9 cellular contexts compared by ENCODE assay signal in the genomic region with DNA sequence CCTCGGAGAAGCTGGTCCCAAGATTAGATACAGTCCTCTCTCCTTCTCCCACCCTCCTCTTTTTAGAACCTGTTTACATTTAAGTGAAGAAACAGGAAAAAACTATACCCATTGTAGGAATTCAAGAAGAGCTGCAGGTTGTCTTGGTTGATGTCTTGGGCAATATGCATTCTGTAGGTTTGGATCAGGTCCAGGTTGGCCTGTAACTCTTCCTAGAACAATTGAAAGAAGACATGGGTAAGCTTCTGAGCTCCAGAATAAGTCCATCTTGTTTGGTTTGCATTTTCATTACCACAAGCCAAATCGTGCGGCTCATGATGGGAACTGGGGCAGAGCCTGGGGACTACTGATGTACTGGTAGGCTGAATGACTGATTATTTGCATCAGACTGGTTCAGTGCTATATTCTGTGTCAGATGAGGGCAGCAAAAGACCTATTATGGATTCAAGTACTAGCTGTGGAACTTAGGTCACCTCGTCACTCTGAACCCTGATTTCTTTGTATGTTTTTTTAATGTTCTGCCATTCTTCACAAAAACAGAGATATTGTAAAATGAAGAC. TPM values are rescaled to one million over a fixed set of nuclear protein-coding genes. Genes with fewer than 3 reads are reported as not detected.
DNase-seq lines count a peak whose midpoint lies in the region; TF ChIP-seq lines count a peak whose summit lies in the region.
"Had no signal": no experiment of that assay in that cellular context is flagged by ENCODE, and none has a peak within 500 bp of the region (broad histone marks: within the 10 kb centered on the region; RNA-seq: fewer than 3 reads in every experiment).

No MANE protein-coding gene starts in this region.

- no peak overlapping the region for H2AK5ac ChIP-seq in mesendoderm (ENCODE audit: low read length)

- no peak overlapping the region for H3K18ac ChIP-seq in mesendoderm (ENCODE audit: low read length)

- H3K27ac ChIP-seq in mesendoderm (ENCODE audit: low read depth, low read length) (no peak overlapping the region), right atrium auricular region (no peak overlapping the region)
- H3K27ac ChIP-seq: vagina had no signal

- H3K9me3 ChIP-seq in MG63 (no peaks in the 10 kb centered on the region), right atrium auricular region (no peaks in the 10 kb centered on the region)
- H3K9me3 ChIP-seq: vagina had no signal

- H3K79me1 ChIP-seq in mesendoderm (ENCODE audit: low read length), result no peaks in the 10 kb centered on the region

- TF ChIP-seq CTCF in astrocyte of the spinal cord (IDR thresholded peaks at IDR 0.05; ENCODE audit: low read depth, low read length) (no peak), right atrium auricular region (IDR thresholded peaks at IDR 0.05) (no peak)

- H2BK5ac ChIP-seq in mesendoderm (ENCODE audit: low read length), result no peak overlapping the region

- H3K9ac ChIP-seq in mesendoderm (ENCODE audit: low read length), result no peak overlapping the region

- H3K56ac ChIP-seq in mesendoderm (ENCODE audit: low read length), result no peak overlapping the region

- no peaks in the 10 kb centered on the region for H3K79me2 ChIP-seq in mesendoderm (ENCODE audit: control insufficient read depth, insufficient read depth, low read length)

- H3K4ac ChIP-seq in mesendoderm (ENCODE audit: low read depth, low read length), result no peak overlapping the region

- H3K4me3 ChIP-seq in astrocyte of the spinal cord (ENCODE audit: low read depth, low read length) (no peak overlapping the region), mesendoderm (ENCODE audit: low read length) (no peak overlapping the region), MG63 (no peak overlapping the region), right atrium auricular region (no peak overlapping the region)
- H3K4me3 ChIP-seq: vagina had no signal

- H4K8ac ChIP-seq in mesendoderm (ENCODE audit: low read depth, low read length), result no peak overlapping the region

- no peaks in the 10 kb centered on the region for H3K4me1 ChIP-seq in mesendoderm (ENCODE audit: control insufficient read depth, low read depth, low read length)
- H3K4me1 ChIP-seq in right atrium auricular region, result no peaks in the 10 kb centered on the region
- H3K4me1 ChIP-seq: vagina had no signal

- no peak overlapping the region for H4K5ac ChIP-seq in mesendoderm (ENCODE audit: low read length)

- no peaks in the 10 kb centered on the region for H3K27me3 ChIP-seq in mesendoderm (ENCODE audit: insufficient read depth, low read length, poor library complexity)
- no peaks in the 10 kb centered on the region for H3K27me3 ChIP-seq in MG63
- no peaks in the 10 kb centered on the region for H3K27me3 ChIP-seq in right atrium auricular region
- H3K27me3 ChIP-seq: vagina had no signal

- H3K36me3 ChIP-seq in mesendoderm (ENCODE audit: control insufficient read depth, insufficient read depth, low read length) (no peaks in the 10 kb centered on the region), MG63 (peaks cover 14% of the 10 kb centered on the region), right atrium auricular region (peaks cover 75% of the 10 kb centered on the region)

- H3K4me2 ChIP-seq in mesendoderm (ENCODE audit: low read length), result no peak overlapping the region

- no peak overlapping the region for H2BK120ac ChIP-seq in mesendoderm (ENCODE audit: low read depth, low read length)

- DNase-seq in G401 (ENCODE audit: low spot score), result peak; percentile 73
- DNase-seq in LHCN-M2 (ENCODE audit: low read depth), result peak; percentile 15
- peak; percentile 20 for DNase-seq in astrocyte of the spinal cord (ENCODE audit: low read depth, low spot score)
- peak; percentile 14 for DNase-seq in mesendoderm
- DNase-seq in MG63, result no peak
- DNase-seq in activated CD8-positive, alpha-beta memory T cell treated with anti-CD3 and anti-CD28 coated beads, Interleukin-2, amount 50 U/mL, for 4 hours, result no peak
- no peak for DNase-seq in right atrium auricular region (ENCODE audit: low spot score)
- DNase-seq: KBM-7 had no signal

- H2BK15ac ChIP-seq in mesendoderm (replicated peaks; ENCODE audit: low read depth), result no peak overlapping the region

- H3K23ac ChIP-seq in mesendoderm (ENCODE audit: low read length), result no peak overlapping the region

- no CpG with 5 or more reads among the region's 4 CpGs for WGBS in mesendoderm (ENCODE audit: extremely low coverage, insufficient coverage, low lambda C conversion rate)

- in situ Hi-C loops in G401 (cut with HindIII; ENCODE audit: low sequenced_read_pairs), result no loop called here
- in situ Hi-C loops in astrocyte of the spinal cord (cut with HindIII; ENCODE audit: low sequenced_read_pairs), result no loop called here

RNA-seq across cellular contexts. Expression of gene SLA2, which starts 20.3 kb away (rescaled TPM):
- total RNA-seq in G401 (2014; rRNA removed; shearing (Covaris generic)), result 0.10 TPM in 1 of 2 replicates, not detected in the other
- total RNA-seq in LHCN-M2 (2014; rRNA removed) (0.19 TPM in 1 of 2 replicates, not detected in the other), right atrium auricular region (under 1 TPM; 0.37 to 0.39 TPM)
- polyA plus RNA-seq in LHCN-M2 (2012), result 0.07 TPM
- polyA plus RNA-seq in mesendoderm (2013, experiment 1 of 2), result 0.10 TPM
- polyA plus RNA-seq in mesendoderm (2013, experiment 2 of 2), result 0.07 TPM
- total RNA-seq in MG63 (2014; rRNA removed; shearing (Covaris generic); ENCODE audit: low replicate concordance), result not detected in 2 replicates

Comparison
In these comparisons a context has a peak if more than half of its experiments do, and no peak if none do; other contexts are left out.
1. DNase-seq: peak in G401 (single experiment), LHCN-M2 (single experiment), astrocyte of the spinal cord (single experiment) and mesendoderm (single experiment); none in MG63 (single experiment), activated CD8-positive, alpha-beta memory T cell treated with anti-CD3 and anti-CD28 coated beads, Interleukin-2, amount 50 U/mL, for 4 hours (single experiment) and right atrium auricular region (single experiment).